8 cellular contexts compared by ENCODE assay signal in the genomic region with DNA sequence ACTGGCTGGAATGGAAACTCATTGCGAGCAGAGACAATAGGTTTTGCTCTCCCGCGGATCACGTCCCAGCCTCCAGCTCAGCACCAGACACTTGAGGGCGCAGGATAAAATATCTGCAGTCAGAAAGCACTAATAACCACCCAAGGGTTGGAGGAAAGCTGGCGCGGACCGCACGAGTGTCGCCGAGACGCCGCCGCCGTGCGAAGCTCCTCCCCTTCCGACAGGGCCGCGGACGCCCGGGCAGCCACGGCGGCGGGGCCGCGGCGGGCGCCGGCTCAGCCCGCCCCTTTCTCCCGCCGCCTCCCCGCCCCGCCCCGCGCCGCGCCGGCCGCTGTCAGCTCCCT. TPM values are rescaled to one million over a fixed set of nuclear protein-coding genes. Genes with fewer than 3 reads are reported as not detected.
DNase-seq lines count a peak whose midpoint lies in the region; ATAC-seq and TF ChIP-seq lines count a peak whose summit lies in the region.

A gene with protein sequence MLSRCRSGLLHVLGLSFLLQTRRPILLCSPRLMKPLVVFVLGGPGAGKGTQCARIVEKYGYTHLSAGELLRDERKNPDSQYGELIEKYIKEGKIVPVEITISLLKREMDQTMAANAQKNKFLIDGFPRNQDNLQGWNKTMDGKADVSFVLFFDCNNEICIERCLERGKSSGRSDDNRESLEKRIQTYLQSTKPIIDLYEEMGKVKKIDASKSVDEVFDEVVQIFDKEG (plus strand): TSS at position 213 of the 344 bp plus-strand sequence. CDS start 156 bp downstream, outside the sequence.

- H3K9me3 Mint-ChIP-seq in CD8-positive, alpha-beta T cell, result no peaks in the 10 kb centered on the region
- H3K9me3 Mint-ChIP-seq in activated CD4-positive, alpha-beta memory T cell treated with anti-CD3 and anti-CD28 coated beads, Interleukin-2, amount 10 ng/mL, durations not matched to agents 7 days and 5 days, result no peaks in the 10 kb centered on the region

- peak; percentile 45 to 81 (median 71) for DNase-seq in CD8-positive, alpha-beta T cell
- peak; percentile 91 for DNase-seq in NCI-H82 (lab: John Stamatoyannopoulos, UW)
- peak; percentile 81 for DNase-seq in activated CD4-positive, alpha-beta memory T cell treated with anti-CD3 and anti-CD28 coated beads, Interleukin-2, amount 10 ng/mL, durations not matched to agents 7 days and 5 days
- peak; percentile 69 for DNase-seq in effector CD4-positive, alpha-beta T cell
- DNase-seq in lung microvascular endothelial cell (ENCODE audit: low read depth in 2 of 2), result peak; percentile 86 to 91
- peak; percentile 50 to 77 (median 61) for DNase-seq in stimulated activated CD4-positive, alpha-beta T cell treated with anti-CD3 and anti-CD28 coated beads, TNF-alpha, amount 100 ng/mL, for 48 hours (ENCODE audit: low read depth in 3 of 3)

- intact Hi-C loops in CD8-positive, alpha-beta T cell (cut with DNase I, micrococcal nuclease), result loop anchor here in 1 of 2 experiments (10.0 kb wide), 1 partner anchor 719 kb away; a partner anchor contains a TSS

- CTCF ChIA-PET in CD8-positive, alpha-beta T cell (lab: Charles Lee), result interaction anchor here (1.6 to 1.8 kb wide), 3 partner anchors 10 to 104 kb away, joined by 6 to 8 read pairs (median 6); a partner anchor contains a TSS
- CTCF ChIA-PET in activated CD4-positive, alpha-beta memory T cell treated with anti-CD3 and anti-CD28 coated beads, Interleukin-2, amount 10 ng/mL, durations not matched to agents 7 days and 5 days (lab: Charles Lee), result interaction anchor here (0.8 to 3.7 kb wide), 11 partner anchors 9 to 377 kb away, joined by 3 to 25 read pairs (median 4); a partner anchor contains a TSS

- H3K27me3 Mint-ChIP-seq in CD8-positive, alpha-beta T cell (ENCODE audit: low read depth), result no peaks in the 10 kb centered on the region
- no peaks in the 10 kb centered on the region for H3K27me3 Mint-ChIP-seq in activated CD4-positive, alpha-beta memory T cell treated with anti-CD3 and anti-CD28 coated beads, Interleukin-2, amount 10 ng/mL, durations not matched to agents 7 days and 5 days

- ATAC-seq in CD8-positive, alpha-beta T cell, result peak; percentile 75
- ATAC-seq in GM19455 (IDR thresholded peaks at IDR 0.05; ENCODE audit: unreplicated experiment), result peak; percentile 79
- ATAC-seq in HG03575 (IDR thresholded peaks at IDR 0.05; ENCODE audit: extremely low read depth, insufficient number of reproducible peaks, low FRiP score, unreplicated experiment), result peak; percentile 40

- peak within 1 kb of the TSS; percentile 67 for H3K27ac ChIP-seq in CD8-positive, alpha-beta T cell (ENCODE audit: low read depth, low read length)

- H3K4me3 ChIP-seq in CD8-positive, alpha-beta T cell (ENCODE audit: low read depth, low read length), result peak within 1 kb of the TSS; percentile 78

- peaks cover 15% of the 10 kb centered on the region for H3K4me1 Mint-ChIP-seq in CD8-positive, alpha-beta T cell (ENCODE audit: low read depth)
- H3K4me1 Mint-ChIP-seq in activated CD4-positive, alpha-beta memory T cell treated with anti-CD3 and anti-CD28 coated beads, Interleukin-2, amount 10 ng/mL, durations not matched to agents 7 days and 5 days, result peaks cover 22% of the 10 kb centered on the region

- H3K27me3 ChIP-seq in CD8-positive, alpha-beta T cell (ENCODE audit: insufficient read depth, low read length), result no peaks in the 10 kb centered on the region

- peaks cover 20% of the 10 kb centered on the region for H3K4me1 ChIP-seq in CD8-positive, alpha-beta T cell (ENCODE audit: insufficient read depth, low read length)

- POLR2A ChIA-PET in CD8-positive, alpha-beta T cell (lab: Charles Lee), result interaction anchor here (0.6 to 2.8 kb wide), 6 partner anchors 9 to 104 kb away, joined by 3 to 29 read pairs (median 5); a partner anchor contains a TSS
- POLR2A ChIA-PET in activated CD4-positive, alpha-beta memory T cell treated with anti-CD3 and anti-CD28 coated beads, Interleukin-2, amount 10 ng/mL, durations not matched to agents 7 days and 5 days (lab: Charles Lee), result interaction anchor here (0.6 to 4.3 kb wide), 8 partner anchors 10 to 104 kb away, joined by 3 to 76 read pairs (median 7); a partner anchor contains a TSS

- H3K36me3 ChIP-seq in CD8-positive, alpha-beta T cell (ENCODE audit: insufficient read depth, low read length), result no peaks in the 10 kb centered on the region

- H3K36me3 Mint-ChIP-seq in CD8-positive, alpha-beta T cell, result peaks cover 3% of the 10 kb centered on the region
- H3K36me3 Mint-ChIP-seq in activated CD4-positive, alpha-beta memory T cell treated with anti-CD3 and anti-CD28 coated beads, Interleukin-2, amount 10 ng/mL, durations not matched to agents 7 days and 5 days (ENCODE audit: low read depth), result peaks cover 10% of the 10 kb centered on the region

- no peak within 1 kb of the TSS for H3K4me3 Mint-ChIP-seq in CD8-positive, alpha-beta T cell
- no peak within 1 kb of the TSS for H3K4me3 Mint-ChIP-seq in activated CD4-positive, alpha-beta memory T cell treated with anti-CD3 and anti-CD28 coated beads, Interleukin-2, amount 10 ng/mL, durations not matched to agents 7 days and 5 days

- H3K9me3 ChIP-seq in CD8-positive, alpha-beta T cell (ENCODE audit: low read length), result no peaks in the 10 kb centered on the region

- H3K27ac Mint-ChIP-seq in CD8-positive, alpha-beta T cell, result peak within 1 kb of the TSS; percentile 91
- peak within 1 kb of the TSS; percentile 93 for H3K27ac Mint-ChIP-seq in activated CD4-positive, alpha-beta memory T cell treated with anti-CD3 and anti-CD28 coated beads, Interleukin-2, amount 10 ng/mL, durations not matched to agents 7 days and 5 days

- no peak for TF ChIP-seq CTCF in CD8-positive, alpha-beta T cell (IDR thresholded peaks at IDR 0.05)

RNA-seq across cellular contexts. Expression of the gene that starts here (rescaled TPM):
- total RNA-seq in CD8-positive, alpha-beta T cell, result 100 to 1,000 TPM in 1 of 2 experiments, 10 to 100 TPM in 1; 98.8 to 106 TPM
- total RNA-seq in activated CD4-positive, alpha-beta memory T cell treated with anti-CD3 and anti-CD28 coated beads, Interleukin-2, amount 10 ng/mL, durations not matched to agents 7 days and 5 days, result 100 to 1,000 TPM in 1 of 2 experiments, 10 to 100 TPM in 1; 99.3 to 106 TPM
- 71.0 and 80.2 TPM in 2 replicates for total RNA-seq in lung microvascular endothelial cell

Comparison
In these comparisons a context has a peak if more than half of its experiments do, and no peak if none do; other contexts are left out.
1. Peak in every context shown above with its lines: DNase-seq, ATAC-seq, H3K4me3 ChIP-seq and H3K27ac ChIP-seq.